In the genomic region with DNA sequence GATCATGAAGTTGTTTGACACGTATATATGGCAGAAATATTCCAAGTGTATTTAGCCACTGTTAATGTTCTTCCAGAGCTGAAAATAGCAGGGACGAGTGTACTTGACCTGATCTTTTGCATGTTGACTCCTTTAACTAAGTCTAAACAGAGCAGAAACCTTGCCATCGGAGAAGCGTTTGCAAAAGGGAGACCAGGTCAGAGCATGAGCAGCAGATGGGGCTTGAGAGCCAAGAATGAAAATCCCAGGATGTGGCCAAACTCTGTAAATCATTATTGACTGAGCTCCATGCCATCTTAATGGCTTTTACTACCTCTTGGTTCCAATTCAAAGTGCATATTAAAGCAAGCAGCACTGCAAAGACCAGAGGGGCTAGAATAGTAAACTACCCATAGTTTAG, we compare ENCODE assay signal across 10 cellular contexts. TPM values are rescaled to one million over a fixed set of nuclear protein-coding genes. Genes with fewer than 3 reads are reported as not detected.
DNase-seq lines count a peak whose midpoint lies in the region; ATAC-seq and TF ChIP-seq lines count a peak whose summit lies in the region.
"Had no signal": no experiment of that assay in that cellular context is flagged by ENCODE, and none has a peak within 500 bp of the region (broad histone marks: within the 10 kb centered on the region; RNA-seq: fewer than 3 reads in every experiment).

No MANE protein-coding gene starts in this region.

- DNase-seq in GM03348 (ENCODE audit: low spot score) (peak; percentile 41), NCI-H446 treated with DMSO at 0.1 percent for 48 hours (lab: John Stamatoyannopoulos, UW) (peak; percentile 68), fibroblast of gingiva (ENCODE audit: low read depth) (peak; percentile 72), prostate gland (ENCODE audit: low spot score) (peak; percentile 12)
- DNase-seq in activated CD4-positive, alpha-beta T cell treated with anti-CD3 and anti-CD28 coated beads, Interleukin-2, amount 50 U/mL, for 4 hours = no peak
- DNase-seq: activated CD4-positive, alpha-beta T cell treated with anti-CD3 and anti-CD28 coated beads, Interleukin-2, amount 50 U/mL, for 48 hours; stimulated activated CD4-positive, alpha-beta T cell treated with anti-CD3 and anti-CD28 coated beads, Interleukin-2, amount 100 ng/mL, for 48 hours had no signal

- H3K27me3 ChIP-seq in prostate gland (replicated peaks; ENCODE audit: insufficient read depth) = no peaks in the 10 kb centered on the region

- no peaks in the 10 kb centered on the region for H3K36me3 ChIP-seq in prostate gland

- TF ChIP-seq POLR2A in prostate gland (IDR thresholded peaks at IDR 0.05) = no peak

- 8% methylated on average over 4 of the region's 4 CpGs for WGBS in prostate gland

- ATAC-seq in GM19467 (IDR thresholded peaks at IDR 0.05; ENCODE audit: unreplicated experiment) = no peak
- no peak for ATAC-seq in GM18867 (IDR thresholded peaks at IDR 0.05; ENCODE audit: unreplicated experiment)
- no peak for ATAC-seq in GM19455 (IDR thresholded peaks at IDR 0.05; ENCODE audit: unreplicated experiment)

- H3K4me3 ChIP-seq in prostate gland = no peak overlapping the region

- no peak overlapping the region for H3K27ac ChIP-seq in prostate gland

- intact Hi-C loops in prostate gland (cut with DNase I) = no loop called here

- H3K4me1 ChIP-seq in prostate gland (replicated peaks) = no peaks in the 10 kb centered on the region

- H3K9me3 ChIP-seq in prostate gland = no peaks in the 10 kb centered on the region

- peak in 1 of 4 experiments; percentile 43 for TF ChIP-seq CTCF in prostate gland (IDR thresholded peaks at IDR 0.05)

RNA-seq across cellular contexts. Expression of gene FAM216B, which starts 55.5 kb away (rescaled TPM):
- total RNA-seq in prostate gland = not detected

Comparison
In these comparisons a context has a peak if more than half of its experiments do, and no peak if none do; other contexts are left out.
1. DNase-seq: peak in GM03348 (single experiment), NCI-H446 treated with DMSO at 0.1 percent for 48 hours (single experiment), fibroblast of gingiva (single experiment) and prostate gland (single experiment); none in activated CD4-positive, alpha-beta T cell treated with anti-CD3 and anti-CD28 coated beads, Interleukin-2, amount 50 U/mL, for 4 hours (0 of 2).